Comparison of ENCODE assay signal across 8 cellular contexts in genomic region chr2:65377556-65378307, GRCh38. TPM values are rescaled to one million over a fixed set of nuclear protein-coding genes. Genes with fewer than 3 reads are reported as not detected.
DNase-seq lines count a peak whose midpoint lies in the region; ATAC-seq and TF ChIP-seq lines count a peak whose summit lies in the region.

No MANE protein-coding gene starts in this region.

- peaks cover 38% of the 10 kb centered on the region for H3K4me1 ChIP-seq in osteoblast (ENCODE audit: insufficient read depth, low read length)
- peaks cover 0 to 15% (median 10%) of the 10 kb centered on the region in 4 donors for H3K4me1 ChIP-seq in sigmoid colon

- H3K27ac ChIP-seq in osteoblast (ENCODE audit: low read depth, low read length) (no peak overlapping the region), sigmoid colon (no peak overlapping the region)

- H3K27me3 ChIP-seq in osteoblast (ENCODE audit: insufficient read depth, low read length) (no peaks in the 10 kb centered on the region), sigmoid colon (no peaks in the 10 kb centered on the region)

- H3K36me3 ChIP-seq in osteoblast (ENCODE audit: insufficient read depth, low read length) (no peaks in the 10 kb centered on the region), sigmoid colon (no peaks in the 10 kb centered on the region)

- WGBS in sigmoid colon, 2 donors: 21 to 36% methylated on average over 5 of the region's 5 CpGs

- no peak for TF ChIP-seq POLR2A in NB4 (IDR thresholded peaks at IDR 0.05; ENCODE audit: extremely low read depth, insufficient read length)
- TF ChIP-seq POLR2A in sigmoid colon (IDR thresholded peaks at IDR 0.05): no peak

- no peak for TF ChIP-seq EP300 in sigmoid colon (IDR thresholded peaks at IDR 0.05)

- H3K4me3 ChIP-seq in NB4 (ENCODE audit: low read depth, low read length): no peak overlapping the region
- no peak overlapping the region for H3K4me3 ChIP-seq in cardiac fibroblast (replicated peaks in 1 of 2; ENCODE audit: low read depth in 2 of 2, low read length in 2 of 2)
- H3K4me3 ChIP-seq in osteoblast (ENCODE audit: insufficient read depth, low read length): no peak overlapping the region
- H3K4me3 ChIP-seq in sigmoid colon: no peak overlapping the region

- no peaks in the 10 kb centered on the region for H3K9me3 ChIP-seq in osteoblast (ENCODE audit: low read depth, low read length)
- H3K9me3 ChIP-seq in sigmoid colon: no peaks in the 10 kb centered on the region

- peaks cover 89% of the 10 kb centered on the region for H3K79me2 ChIP-seq in osteoblast (ENCODE audit: insufficient read depth, low read length)

- H3K4me2 ChIP-seq in osteoblast (ENCODE audit: insufficient read depth, low read length): peak overlapping the region; percentile 63

- TF ChIP-seq CTCF in NB4 (IDR thresholded peaks at IDR 0.05; ENCODE audit: low read depth, low read length) (no peak), cardiac fibroblast (IDR thresholded peaks at IDR 0.05; ENCODE audit: low read depth, low read length) (no peak), osteoblast (IDR thresholded peaks at IDR 0.05; ENCODE audit: extremely low read depth, low read depth, low read length) (no peak), sigmoid colon (IDR thresholded peaks at IDR 0.05) (no peak)

- DNase-seq in GF-D8 (lab: John Stamatoyannopoulos, UW) (peak; percentile 28), NB4 (ENCODE audit: low read depth) (peak; percentile 95), cardiac fibroblast (ENCODE audit: low read depth in 2 of 2) (peak; percentile 76 to 85), osteoblast (ENCODE audit: insufficient read length, low spot score, missing footprints) (peak; percentile 45), NCI-H187 (lab: John Stamatoyannopoulos, UW) (no peak), sigmoid colon (no peak), NCI-H345 treated with DMSO at 0.1 percent for 48 hours (lab: John Stamatoyannopoulos, UW; ENCODE audit: unreplicated experiment) (no peak)

- no peak overlapping the region for H2AFZ ChIP-seq in osteoblast (ENCODE audit: low read length)

- no peak for ATAC-seq in GM18861 (IDR thresholded peaks at IDR 0.05; ENCODE audit: unreplicated experiment)

- intact Hi-C loops in sigmoid colon (cut with DNase I): no loop called here

- peaks cover 21% of the 10 kb centered on the region for H4K20me1 ChIP-seq in osteoblast (ENCODE audit: insufficient read depth, low read length)

RNA-seq across cellular contexts. Expression of gene SPRED2, which starts 54.7 kb away (rescaled TPM):
- 15.3 and 17.4 TPM in 2 replicates for total RNA-seq in osteoblast
- total RNA-seq in sigmoid colon: 10 to 100 TPM in 2 of 4 donors, 1 to 10 TPM in 2; 6.1 to 13.7 (median 11.5) TPM
- polyA plus RNA-seq in sigmoid colon: 10 to 100 TPM; 12.4 to 31.2 (median 22.2) TPM

Comparison
In these comparisons a context has a peak if more than half of its experiments do, and no peak if none do; other contexts are left out.
1. DNase-seq: peak in GF-D8 (single experiment), NB4 (single experiment), cardiac fibroblast (2 of 2) and osteoblast (single experiment); none in NCI-H187 (0 of 2), sigmoid colon (single experiment) and NCI-H345 treated with DMSO at 0.1 percent for 48 hours (single experiment).